In genomic region chr13:59691501-59692066, GRCh38 we compare ENCODE assay signal across 1 cellular context.
A peak's percentile ranks its signal among the peaks of the same experiment; 100 is the strongest.
TF ChIP-seq lines count a peak whose summit lies in the region.

No MANE protein-coding gene starts in this region.

TF ChIP-seq in HepG2, 621 proteins besides CTCF, POLR2A, EP300 and RAD21 (continued from another document and continues in another):
- TF ChIP-seq ZNF496 (CRISPR knock-in tag; IDR thresholded peaks at IDR 0.05; ENCODE audit: insufficient replicate concordance): no peak
- no peak for TF ChIP-seq NFAT5 (CRISPR knock-in tag; IDR thresholded peaks at IDR 0.05)
- no peak for TF ChIP-seq ZNF33B (CRISPR knock-in tag; IDR thresholded peaks at IDR 0.05)
- no peak for TF ChIP-seq ZNF569 (CRISPR knock-in tag; IDR thresholded peaks at IDR 0.05; ENCODE audit: borderline replicate concordance)
- no peak for TF ChIP-seq ZNF891 (CRISPR knock-in tag; IDR thresholded peaks at IDR 0.05)
- no peak for TF ChIP-seq DRAP1 (CRISPR knock-in tag; IDR thresholded peaks at IDR 0.05)
- no peak for TF ChIP-seq ZNF629 (CRISPR knock-in tag; conservative IDR thresholded peaks at IDR 0.05)
- TF ChIP-seq BCLAF1 (IDR thresholded peaks at IDR 0.05): no peak
- TF ChIP-seq HNF1A (IDR thresholded peaks at IDR 0.05; ENCODE audit: low read depth): peak; percentile 56; the same call in 1 of the 2 replicates
- TF ChIP-seq HNF1A (CRISPR knock-in tag; IDR thresholded peaks at IDR 0.05; ENCODE audit: borderline replicate concordance): no peak
- TF ChIP-seq ZNF468 (CRISPR knock-in tag; IDR thresholded peaks at IDR 0.05): no peak
- TF ChIP-seq ELF3 (CRISPR knock-in tag; IDR thresholded peaks at IDR 0.05): no peak; the same call in 1 of the 2 replicates
- no peak for TF ChIP-seq U2AF2 (IDR thresholded peaks at IDR 0.05; ENCODE audit: low read depth, low read length)
- TF ChIP-seq NAIF1 (CRISPR knock-in tag; IDR thresholded peaks at IDR 0.05; ENCODE audit: borderline replicate concordance): no peak
- 0 out of 2 replicates have a peak, but pooled peaks have one; percentile 9 for TF ChIP-seq NR2F6 (IDR thresholded peaks at IDR 0.05)
- peak; percentile 56; the same call in 1 of the 2 replicates for TF ChIP-seq NR2F6 (CRISPR knock-in tag; IDR thresholded peaks at IDR 0.05)
- no peak for TF ChIP-seq ZNF337 (CRISPR knock-in tag; IDR thresholded peaks at IDR 0.05; ENCODE audit: borderline replicate concordance, low read depth)
- 0 out of 2 replicates have a peak, but pooled peaks have one; percentile 32 for TF ChIP-seq BCL6 (CRISPR knock-in tag; IDR thresholded peaks at IDR 0.05)
- no peak for TF ChIP-seq BHLHE40 (IDR thresholded peaks at IDR 0.05; ENCODE audit: low read length)
- TF ChIP-seq TEF (CRISPR knock-in tag; IDR thresholded peaks at IDR 0.05): 0 out of 2 replicates have a peak, but pooled peaks have one; percentile 58
- TF ChIP-seq MAX (IDR thresholded peaks at IDR 0.05): no peak
- no peak for TF ChIP-seq FOXP1 (IDR thresholded peaks at IDR 0.05)
- TF ChIP-seq FOXP1 (CRISPR knock-in tag; IDR thresholded peaks at IDR 0.05): peak; percentile 89
- TF ChIP-seq SYNCRIP (IDR thresholded peaks at IDR 0.05; ENCODE audit: insufficient read depth, low read depth, low read length): no peak
- no peak for TF ChIP-seq RNF2 (conservative IDR thresholded peaks at IDR 0.05; ENCODE audit: low read depth)
- peak; percentile 69; the same call in 1 of the 2 replicates for TF ChIP-seq AHDC1 (CRISPR knock-in tag; IDR thresholded peaks at IDR 0.05; ENCODE audit: borderline replicate concordance)
- TF ChIP-seq MLLT10 (CRISPR knock-in tag; IDR thresholded peaks at IDR 0.05): no peak
- no peak for TF ChIP-seq ZNF20 (CRISPR knock-in tag; IDR thresholded peaks at IDR 0.05)
- no peak for TF ChIP-seq KDM5B (CRISPR knock-in tag; IDR thresholded peaks at IDR 0.05; ENCODE audit: borderline replicate concordance)
- TF ChIP-seq PAX8 (CRISPR knock-in tag; IDR thresholded peaks at IDR 0.05; ENCODE audit: borderline replicate concordance): no peak
- no peak for TF ChIP-seq TGIF2 (CRISPR knock-in tag; IDR thresholded peaks at IDR 0.05)
- no peak for TF ChIP-seq DR1 (CRISPR knock-in tag; IDR thresholded peaks at IDR 0.05)
- no peak for TF ChIP-seq AHR (CRISPR knock-in tag; IDR thresholded peaks at IDR 0.05)
- TF ChIP-seq ZNF773 (CRISPR knock-in tag; IDR thresholded peaks at IDR 0.05; ENCODE audit: borderline replicate concordance): no peak
- no peak for TF ChIP-seq ZNF251 (CRISPR knock-in tag; IDR thresholded peaks at IDR 0.05)
- TF ChIP-seq NONO (IDR thresholded peaks at IDR 0.05): no peak
- no peak for TF ChIP-seq NONO (CRISPR knock-in tag; conservative IDR thresholded peaks at IDR 0.05)
- TF ChIP-seq ZNF549 (CRISPR knock-in tag; IDR thresholded peaks at IDR 0.05): no peak
- no peak for TF ChIP-seq ZKSCAN1 (IDR thresholded peaks at IDR 0.05; ENCODE audit: low read length)
- no peak for TF ChIP-seq ZNF484 (CRISPR knock-in tag; IDR thresholded peaks at IDR 0.05; ENCODE audit: borderline replicate concordance, low read depth)
- no peak for TF ChIP-seq SIX4 (CRISPR knock-in tag; IDR thresholded peaks at IDR 0.05)
- TF ChIP-seq MTA1 (CRISPR knock-in tag; IDR thresholded peaks at IDR 0.05; ENCODE audit: borderline replicate concordance): no peak
- no peak for TF ChIP-seq TFDP2 (CRISPR knock-in tag; IDR thresholded peaks at IDR 0.05)
- no peak for TF ChIP-seq SCMH1 (CRISPR knock-in tag; IDR thresholded peaks at IDR 0.05; ENCODE audit: borderline replicate concordance)
- TF ChIP-seq BRCA1 (CRISPR knock-in tag; IDR thresholded peaks at IDR 0.05): no peak
- TF ChIP-seq FOXK1 (CRISPR knock-in tag; IDR thresholded peaks at IDR 0.05; ENCODE audit: borderline replicate concordance, low read depth): no peak
- TF ChIP-seq REL (CRISPR knock-in tag; conservative IDR thresholded peaks at IDR 0.05): no peak
- TF ChIP-seq KLF6 (CRISPR knock-in tag; IDR thresholded peaks at IDR 0.05): no peak
- TF ChIP-seq SPEN (CRISPR knock-in tag; IDR thresholded peaks at IDR 0.05; ENCODE audit: low read depth): no peak
